In the genomic region with DNA sequence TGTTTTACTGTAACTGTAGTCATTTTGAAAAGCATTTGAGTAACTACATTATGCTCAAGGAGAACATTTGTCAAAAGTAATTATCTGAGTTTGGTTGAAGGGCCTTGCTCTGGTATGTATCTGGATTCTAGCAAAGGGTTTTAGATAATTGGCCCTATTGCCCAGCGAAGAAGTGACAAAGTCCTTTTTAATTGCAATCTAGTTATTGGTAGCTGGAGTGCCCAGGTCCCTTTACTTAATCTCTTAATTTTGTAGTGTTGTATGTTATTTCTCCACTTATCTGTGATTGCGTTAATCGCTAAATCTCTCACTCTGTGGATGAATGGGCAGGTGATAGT, we compare ENCODE assay signal across 1 cellular context.
TF ChIP-seq lines count a peak whose summit lies in the region.

No MANE protein-coding gene starts in this region.

TF ChIP-seq in HepG2, 621 proteins besides CTCF, POLR2A, EP300 and RAD21 (continued from another document):
- no peak for TF ChIP-seq ZNF329 (CRISPR knock-in tag; IDR thresholded peaks at IDR 0.05; ENCODE audit: low read depth)
- TF ChIP-seq MYNN (CRISPR knock-in tag; IDR thresholded peaks at IDR 0.05; ENCODE audit: low read depth) = no peak
- no peak for TF ChIP-seq HMGA1 (CRISPR knock-in tag; conservative IDR thresholded peaks at IDR 0.05)
- no peak for TF ChIP-seq ATRX (CRISPR knock-in tag; IDR thresholded peaks at IDR 0.05; ENCODE audit: borderline replicate concordance)
- no peak for TF ChIP-seq ZNF431 (CRISPR knock-in tag; IDR thresholded peaks at IDR 0.05; ENCODE audit: borderline replicate concordance, low read depth)
